9 cellular contexts compared by ENCODE assay signal in the genomic region with DNA sequence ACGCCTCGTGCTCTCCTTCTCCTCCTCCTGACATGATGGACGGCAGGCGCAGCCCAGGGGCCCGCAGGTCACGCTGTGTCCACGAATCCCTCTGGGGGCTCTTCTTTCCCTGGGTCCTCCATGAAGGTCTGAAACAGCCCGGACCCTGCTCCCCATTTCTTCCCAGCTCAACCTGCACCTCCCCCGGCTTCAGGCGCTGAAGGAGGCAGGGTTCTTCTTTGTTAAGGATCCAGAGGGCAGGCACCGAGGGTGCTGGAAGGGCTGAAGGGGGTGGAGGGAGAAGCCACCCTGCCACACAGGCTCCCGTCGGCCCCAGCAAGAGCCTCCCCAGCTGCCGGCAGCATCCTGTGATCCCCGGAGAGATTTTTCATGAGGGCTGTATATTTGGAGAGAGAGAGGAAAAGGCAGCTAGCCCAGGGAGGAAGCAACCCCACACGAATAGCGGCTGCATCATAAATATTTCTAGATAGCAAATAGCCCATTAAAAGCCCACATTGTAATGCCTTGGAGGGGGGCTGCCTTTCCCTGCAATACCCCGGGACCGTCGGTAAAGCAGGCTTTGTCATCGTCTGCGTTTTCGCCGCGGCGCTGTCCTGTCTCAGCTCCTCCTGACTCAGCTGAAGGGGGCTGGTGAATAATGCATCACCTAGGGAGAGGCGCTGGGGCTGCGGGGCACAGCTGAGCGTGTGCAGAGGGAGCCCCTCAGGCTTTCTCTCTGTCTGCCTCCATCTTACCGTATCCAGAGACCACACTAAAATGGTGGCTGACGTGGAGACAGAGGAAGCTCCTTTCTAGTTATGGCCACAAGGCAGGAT.
A peak's percentile ranks its signal among the peaks of the same experiment; 100 is the strongest.
DNase-seq lines count a peak whose midpoint lies in the region; ATAC-seq lines count a peak whose summit lies in the region.
"Had no signal": no experiment of that assay in that cellular context is flagged by ENCODE, and none has a peak within 500 bp of the region (broad histone marks: within the 10 kb centered on the region; RNA-seq: fewer than 3 reads in every experiment).

No MANE protein-coding gene starts in this region.

- peak overlapping the region; percentile 42 for H3K4me3 ChIP-seq in HUES64 (ENCODE audit: low read length)

- no peaks in the 10 kb centered on the region; the same call in 1 of the 2 replicates for H3K27me3 ChIP-seq in HUES64 (ENCODE audit: insufficient read depth, low read length)

- H3K9me3 ChIP-seq in HUES64 (ENCODE audit: insufficient read depth, low read depth, low read length), result no peaks in the 10 kb centered on the region

- peak overlapping the region; percentile 47 for H3K9ac ChIP-seq in HUES64 (ENCODE audit: low read depth, low read length)

- no peaks in the 10 kb centered on the region for H3K36me3 ChIP-seq in HUES64 (ENCODE audit: insufficient read depth, low read length)

- ATAC-seq in sciatic nerve, result peak; percentile 38
- ATAC-seq in HG03159 (IDR thresholded peaks at IDR 0.05; ENCODE audit: unreplicated experiment), result no peak
- ATAC-seq in HG03135 (IDR thresholded peaks at IDR 0.05; ENCODE audit: unreplicated experiment), result no peak
- no peak for ATAC-seq in HG03378 (IDR thresholded peaks at IDR 0.05; ENCODE audit: unreplicated experiment)
- ATAC-seq in GM18907 (IDR thresholded peaks at IDR 0.05; ENCODE audit: unreplicated experiment), result no peak

- DNase-seq in SHP77 (lab: John Stamatoyannopoulos, UW) (peak; percentile 27 to 29), hypothalamus (lab: John Stamatoyannopoulos, UW) (peak in 32 of 51 donors; percentile 12 to 84 (median 47)), sciatic nerve (ENCODE audit: low spot score) (no peak)
- DNase-seq: T-cell had no signal

- peaks cover 28% of the 10 kb centered on the region for H3K4me1 ChIP-seq in HUES64 (ENCODE audit: insufficient read depth, low read length)

- intact Hi-C loops in sciatic nerve (cut with DNase I), result no loop called here

- 28% methylated on average over 30 of the region's 31 CpGs for WGBS in HUES64

- H3K27ac ChIP-seq in HUES64 (ENCODE audit: low read depth, low read length), result peak overlapping the region; percentile 33; the same call in 1 of the 2 replicates
